ENCODE assay signal across 17 cellular contexts in genomic region chr6:119339941-119340456, GRCh38. TPM values are rescaled to one million over a fixed set of nuclear protein-coding genes. Genes with fewer than 3 reads are reported as not detected.
DNase-seq lines count a peak whose midpoint lies in the region; ATAC-seq and TF ChIP-seq lines count a peak whose summit lies in the region.
"Had no signal": no experiment of that assay in that cellular context is flagged by ENCODE, and none has a peak within 500 bp of the region (broad histone marks: within the 10 kb centered on the region; RNA-seq: fewer than 3 reads in every experiment).

No MANE protein-coding gene starts in this region.

- 49% methylated on average over 4 of the region's 4 CpGs for WGBS in right lobe of liver (ENCODE audit: insufficient coverage, low coverage, low lambda C conversion rate, missing lambda C conversion rate)
- WGBS in transverse colon (ENCODE audit: low coverage in 1 of 2), 2 donors, result 77 to 85% methylated on average over 4 of the region's 4 CpGs

- peaks cover 46% of the 10 kb centered on the region for H3K4me1 Mint-ChIP-seq in T-helper 1 cell treated with Interleukin-12 subunit alpha and Interleukin-12 subunit beta and Interleukin-4 antibody, amounts not matched to agents 30 μg/mL and 1 μg/mL, for 36 hours (ENCODE audit: low read depth)

- intact Hi-C loops in right lobe of liver (cut with DNase I) (no loop called here), transverse colon (cut with DNase I; ENCODE audit: low total_unique reads) (loop anchor here (10.0 kb wide), 1 partner anchor 195 kb away; no protein-coding TSS in a partner anchor)

- H3K27me3 Mint-ChIP-seq in T-helper 1 cell treated with Interleukin-12 subunit alpha and Interleukin-12 subunit beta and Interleukin-4 antibody, amounts not matched to agents 30 μg/mL and 1 μg/mL, for 36 hours (ENCODE audit: low read depth), result no peaks in the 10 kb centered on the region
- H3K27me3 Mint-ChIP-seq: activated naive CD8-positive, alpha-beta T cell had no signal

- no peaks in the 10 kb centered on the region for H3K27me3 ChIP-seq in adipocyte (replicated peaks; ENCODE audit: control insufficient read depth, insufficient read depth, low read length)
- H3K27me3 ChIP-seq in right lobe of liver, result no peaks in the 10 kb centered on the region
- H3K27me3 ChIP-seq in transverse colon, result no peaks in the 10 kb centered on the region
- H3K27me3 ChIP-seq: esophagus squamous epithelium, sigmoid colon, thyroid gland had no signal

- H3K9me3 ChIP-seq in adipocyte (ENCODE audit: control insufficient read depth, low read length), result no peaks in the 10 kb centered on the region
- H3K9me3 ChIP-seq in right lobe of liver, result no peaks in the 10 kb centered on the region
- no peaks in the 10 kb centered on the region for H3K9me3 ChIP-seq in transverse colon
- H3K9me3 ChIP-seq: A549, esophagus squamous epithelium, sigmoid colon, thyroid gland had no signal

- H3K4me3 ChIP-seq in adipocyte (ENCODE audit: low read length) (peak overlapping the region; percentile 26), right lobe of liver (no peak overlapping the region), transverse colon (no peak overlapping the region)
- H3K4me3 ChIP-seq: A549, sigmoid colon, thyroid gland had no signal

- no peak for TF ChIP-seq CTCF in right lobe of liver (IDR thresholded peaks at IDR 0.05)
- no peak for TF ChIP-seq CTCF in transverse colon (IDR thresholded peaks at IDR 0.05)

- no peak for TF ChIP-seq EP300 in transverse colon (IDR thresholded peaks at IDR 0.05; ENCODE audit: low read depth)

- H3K27ac ChIP-seq in right lobe of liver (peak overlapping the region in 1 of 3 donors; percentile 18), transverse colon (peak overlapping the region in 3 of 4 donors; percentile 8 to 11 (median 9))
- H3K27ac ChIP-seq: A549, HL-60, thyroid gland had no signal

- peaks cover 51% of the 10 kb centered on the region for H3K4me1 ChIP-seq in adipocyte (ENCODE audit: control insufficient read depth, insufficient read depth, low read length)
- H3K4me1 ChIP-seq in right lobe of liver, result peaks cover 0 to 93% (median 22%) of the 10 kb centered on the region in 4 donors
- H3K4me1 ChIP-seq in transverse colon, result peaks cover 0 to 55% (median 20%) of the 10 kb centered on the region in 4 donors
- H3K4me1 ChIP-seq: A549 had no signal

- no peak for TF ChIP-seq POLR2A in right lobe of liver (IDR thresholded peaks at IDR 0.05)
- TF ChIP-seq POLR2A in transverse colon (IDR thresholded peaks at IDR 0.05), result no peak

- H3K36me3 Mint-ChIP-seq in T-helper 1 cell treated with Interleukin-12 subunit alpha and Interleukin-12 subunit beta and Interleukin-4 antibody, amounts not matched to agents 30 μg/mL and 1 μg/mL, for 36 hours (ENCODE audit: low read depth), result peaks cover 24% of the 10 kb centered on the region

- no peak overlapping the region for H3K4me3 Mint-ChIP-seq in T-helper 1 cell treated with Interleukin-12 subunit alpha and Interleukin-12 subunit beta and Interleukin-4 antibody, amounts not matched to agents 30 μg/mL and 1 μg/mL, for 36 hours
- H3K4me3 Mint-ChIP-seq: activated naive CD8-positive, alpha-beta T cell had no signal

- H3K36me3 ChIP-seq in adipocyte (ENCODE audit: control insufficient read depth, insufficient read depth, low read length, severe bottlenecking) (peaks cover 34% of the 10 kb centered on the region), right lobe of liver (no peaks in the 10 kb centered on the region), transverse colon (no peaks in the 10 kb centered on the region)
- H3K36me3 ChIP-seq: esophagus squamous epithelium, sigmoid colon, thyroid gland had no signal

- ATAC-seq in right lobe of liver (peak; percentile 43 to 59 (median 50)), GM21367 (IDR thresholded peaks at IDR 0.05; ENCODE audit: unreplicated experiment) (no peak)
- ATAC-seq: A549, PC-3 had no signal

- in situ Hi-C loops in transverse colon (cut with MboI; ENCODE audit: low pct_ligation_motif_present in 1 of 4, low pct_unique_long_range_greater_than_20kb in 1 of 4, low sequenced_read_pairs in 3 of 4), result loop anchor here in 1 of 4 donors (25.0 kb wide), 1 partner anchor 203 kb away; no protein-coding TSS in a partner anchor

- no peak overlapping the region for H3K9ac ChIP-seq in adipocyte (ENCODE audit: low read length)

- DNase-seq in T-helper 1 cell, result no peak
- DNase-seq in adipocyte (ENCODE audit: low read depth), result no peak
- DNase-seq in right lobe of liver, result no peak
- DNase-seq in transverse colon, result no peak
- no peak for DNase-seq in occipital lobe (lab: John Stamatoyannopoulos, UW)
- no peak for DNase-seq in islet precursor cell
- DNase-seq: cerebellar nuclear complex, esophagus squamous epithelium, PC-3, sigmoid colon, T-helper 9 cell, thyroid gland had no signal

- no peaks in the 10 kb centered on the region for H3K9me3 Mint-ChIP-seq in T-helper 1 cell treated with Interleukin-12 subunit alpha and Interleukin-12 subunit beta and Interleukin-4 antibody, amounts not matched to agents 30 μg/mL and 1 μg/mL, for 36 hours

- peak overlapping the region; percentile 29 for H3K27ac Mint-ChIP-seq in T-helper 1 cell treated with Interleukin-12 subunit alpha and Interleukin-12 subunit beta and Interleukin-4 antibody, amounts not matched to agents 30 μg/mL and 1 μg/mL, for 36 hours
- H3K27ac Mint-ChIP-seq: activated naive CD8-positive, alpha-beta T cell had no signal

RNA-seq across cellular contexts. Expression of gene MAN1A1, which starts 9.6 kb away (rescaled TPM):
- total RNA-seq in right lobe of liver (100 to 1,000 TPM; 109 to 191 (median 139) TPM), transverse colon (100 to 1,000 TPM in 2 of 4 donors, 10 to 100 TPM in 2; 52.7 to 123 (median 97.1) TPM), occipital lobe (24.0 TPM)
